In the genomic region with DNA sequence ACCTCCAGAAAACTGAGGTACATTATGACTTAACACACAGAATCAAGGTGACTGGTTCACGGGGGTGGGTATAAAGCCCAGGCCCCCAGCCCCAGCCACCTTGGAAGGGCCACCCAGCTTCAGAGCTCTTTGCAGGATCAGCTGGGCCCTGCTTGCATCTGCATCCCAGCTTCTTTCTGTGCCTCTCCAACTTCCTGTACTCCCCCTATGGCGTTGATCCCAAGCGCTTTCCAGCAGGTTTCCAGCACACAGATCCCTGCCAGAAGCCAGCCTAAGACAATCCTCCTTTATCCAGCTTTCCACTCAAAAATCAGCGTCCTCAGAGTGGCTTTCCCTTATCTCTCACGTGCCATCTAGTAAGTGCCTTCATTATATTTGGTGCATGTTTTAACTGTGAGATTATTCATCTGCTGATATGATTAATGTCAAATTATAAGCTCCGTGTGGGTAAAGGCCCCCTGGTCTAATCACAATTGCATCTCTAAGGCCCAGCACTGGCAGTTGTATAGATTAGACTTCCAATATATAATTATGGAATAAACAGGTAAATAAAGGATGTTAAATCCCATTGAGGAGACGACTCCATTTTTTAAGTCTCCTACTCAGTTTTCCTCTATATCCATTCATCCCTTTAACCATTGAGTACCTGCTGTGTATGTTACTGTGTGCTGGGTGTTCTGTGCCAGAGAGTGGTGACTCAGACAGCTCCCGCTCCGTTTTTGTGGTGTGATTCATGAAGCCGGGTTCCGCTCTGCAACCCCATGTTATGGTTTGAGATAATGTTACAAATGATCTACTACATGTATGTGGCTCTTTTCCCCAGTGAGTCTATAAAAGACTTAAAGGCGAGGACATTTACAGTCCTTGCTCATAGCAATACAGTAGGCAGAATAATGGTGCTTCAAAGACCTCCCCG, we compare ENCODE assay signal across 15 cellular contexts.
DNase-seq lines count a peak whose midpoint lies in the region; ATAC-seq, FAIRE-seq and TF ChIP-seq lines count a peak whose summit lies in the region.
"Had no signal": no experiment of that assay in that cellular context is flagged by ENCODE, and none has a peak within 500 bp of the region (broad histone marks: within the 10 kb centered on the region; RNA-seq: fewer than 3 reads in every experiment).

No MANE protein-coding gene starts in this region.

- H3K4me1 ChIP-seq in breast epithelium (no peaks in the 10 kb centered on the region), keratinocyte (ENCODE audit: control insufficient read depth, extremely low read depth, insufficient read depth, low read length) (peaks cover 27% of the 10 kb centered on the region)
- H3K4me1 ChIP-seq: parathyroid adenoma had no signal

- no peak overlapping the region for H2AFZ ChIP-seq in keratinocyte (ENCODE audit: control insufficient read depth, low read length)
- H2AFZ ChIP-seq: parathyroid adenoma, PC-9 had no signal

- intact Hi-C loops in MCF 10A (cut with micrococcal nuclease) (no loop called here), breast epithelium (cut with DNase I; ENCODE audit: low total_unique reads) (no loop called here)

- H3K9me1 ChIP-seq in keratinocyte (ENCODE audit: control insufficient read depth, extremely low read depth, insufficient read depth, low read length) = no peaks in the 10 kb centered on the region

- H3K4me1 Mint-ChIP-seq in MCF 10A (ENCODE audit: insufficient read depth, unreplicated experiment) (peaks cover 23% of the 10 kb centered on the region), progenitor cell of endocrine pancreas (ENCODE audit: low read depth) (no peaks in the 10 kb centered on the region), glutamatergic neuron (ENCODE audit: low read depth, unreplicated experiment) (peaks cover 2% of the 10 kb centered on the region)

- H3K27ac ChIP-seq in breast epithelium (peak overlapping the region in 1 of 2 donors; percentile 42), keratinocyte (ENCODE audit: control insufficient read depth, insufficient read depth, low read length) (no peak overlapping the region)
- H3K27ac ChIP-seq: parathyroid adenoma, PC-9 had no signal

- H3K36me3 ChIP-seq in breast epithelium = no peaks in the 10 kb centered on the region
- no peaks in the 10 kb centered on the region for H3K36me3 ChIP-seq in keratinocyte (ENCODE audit: control insufficient read depth in 2 of 2, extremely low read depth in 1 of 2, insufficient read depth in 2 of 2, low read length in 2 of 2)

- H3K27me3 ChIP-seq in breast epithelium (no peaks in the 10 kb centered on the region), keratinocyte (ENCODE audit: control insufficient read depth, extremely low read depth, insufficient read depth, low read length) (no peaks in the 10 kb centered on the region)

- H3K79me2 ChIP-seq in keratinocyte (ENCODE audit: control insufficient read depth, insufficient read depth, low read length) = no peaks in the 10 kb centered on the region
- H3K79me2 ChIP-seq: parathyroid adenoma had no signal

- TF ChIP-seq POLR2A in breast epithelium (IDR thresholded peaks at IDR 0.05) = no peak

- no peaks in the 10 kb centered on the region for H4K20me1 ChIP-seq in keratinocyte (ENCODE audit: control insufficient read depth, extremely low read depth, insufficient read depth, low read length)

- ATAC-seq in GM19397 (IDR thresholded peaks at IDR 0.05; ENCODE audit: unreplicated experiment) = no peak
- ATAC-seq: K562 had no signal

- CTCF ChIA-PET in MCF 10A (lab: Yijun Ruan, JAX) = interaction anchor here (0.5 to 0.9 kb wide), 4 partner anchors 10 to 161 kb away, joined by 3 to 4 read pairs (median 3); no protein-coding TSS in a partner anchor

- H3K27ac Mint-ChIP-seq in MCF 10A (ENCODE audit: low read depth, unreplicated experiment) (no peak overlapping the region), progenitor cell of endocrine pancreas (no peak overlapping the region), glutamatergic neuron (ENCODE audit: unreplicated experiment) (no peak overlapping the region)

- no peak overlapping the region for H3K4me3 Mint-ChIP-seq in MCF 10A (ENCODE audit: unreplicated experiment)
- H3K4me3 Mint-ChIP-seq in progenitor cell of endocrine pancreas (ENCODE audit: low read depth) = no peak overlapping the region
- H3K4me3 Mint-ChIP-seq in glutamatergic neuron (ENCODE audit: unreplicated experiment) = no peak overlapping the region

- H3K27me3 Mint-ChIP-seq in MCF 10A (ENCODE audit: insufficient read depth, unreplicated experiment) (no peaks in the 10 kb centered on the region), progenitor cell of endocrine pancreas (no peaks in the 10 kb centered on the region), glutamatergic neuron (ENCODE audit: unreplicated experiment) (no peaks in the 10 kb centered on the region)

- no TSS peak for BruUV-seq in MCF 10A (replicated peaks; lab: Mats Ljungman, UMichigan)

- H3K9me3 Mint-ChIP-seq in MCF 10A (ENCODE audit: unreplicated experiment) (peaks cover under 1% of the 10 kb centered on the region), progenitor cell of endocrine pancreas (ENCODE audit: low read depth) (peaks cover 3% of the 10 kb centered on the region), glutamatergic neuron (ENCODE audit: unreplicated experiment) (no peaks in the 10 kb centered on the region)

- H3K9me3 ChIP-seq in breast epithelium (peaks cover 0 to 11% of the 10 kb centered on the region in 2 donors), keratinocyte (ENCODE audit: control insufficient read depth, low read depth, low read length) (peaks cover 1% of the 10 kb centered on the region)

- POLR2A ChIA-PET in MCF 10A (lab: Yijun Ruan, JAX) = no interaction called here

- H3K36me3 Mint-ChIP-seq in MCF 10A (ENCODE audit: insufficient read depth, unreplicated experiment) (peaks cover 7% of the 10 kb centered on the region), progenitor cell of endocrine pancreas (ENCODE audit: insufficient read depth) (no peaks in the 10 kb centered on the region), glutamatergic neuron (ENCODE audit: unreplicated experiment) (no peaks in the 10 kb centered on the region)

- H3K4me3 ChIP-seq in breast epithelium = no peak overlapping the region
- no peak overlapping the region for H3K4me3 ChIP-seq in keratinocyte (ENCODE audit: control insufficient read depth in 2 of 3, extremely low read depth in 1 of 3, insufficient read depth in 2 of 3, low read depth in 1 of 3, low read length in 3 of 3)
- H3K4me3 ChIP-seq: K562, PC-9 had no signal

- dilution Hi-C loops in keratinocyte (cut with MboI; ENCODE audit: extremely low pct_ligation_motif_present, low sequenced_read_pairs) = no loop called here

- DNase-seq in MCF 10A (ENCODE audit: unreplicated experiment) (peak; percentile 49), breast epithelium (ENCODE audit: low spot score in 2 of 2) (no peak), astrocyte of the hippocampus (ENCODE audit: low read depth, low spot score) (peak; percentile 77), keratinocyte (ENCODE audit: low read depth, low spot score) (peak; percentile 11), progenitor cell of endocrine pancreas (ENCODE audit: low spot score, unreplicated experiment) (no peak), glutamatergic neuron (no peak)
- DNase-seq in activated CD4-positive, CD25-positive, alpha-beta regulatory T cell (lab: John Stamatoyannopoulos, UW) = no peak
- DNase-seq: activated gamma-delta T cell, NCI-H1105, NCI-H446 treated with DMSO at 0.1 percent for 48 hours, PC-9 had no signal

- TF ChIP-seq CTCF in MCF 10A (IDR thresholded peaks at IDR 0.05; ENCODE audit: unreplicated experiment) = no peak
- TF ChIP-seq CTCF in breast epithelium (IDR thresholded peaks at IDR 0.05) = no peak
- TF ChIP-seq CTCF in keratinocyte (optimal IDR thresholded peaks at IDR 0.05 in 1 of 3, IDR thresholded peaks at IDR 0.05 in 1 of 3, conservative IDR thresholded peaks at IDR 0.05 in 1 of 3; ENCODE audit: extremely low read depth in 1 of 3, insufficient read depth in 2 of 3, low read length in 3 of 3) = no peak
- no peak for TF ChIP-seq CTCF in progenitor cell of endocrine pancreas (IDR thresholded peaks at IDR 0.05; ENCODE audit: unreplicated experiment)
- TF ChIP-seq CTCF in glutamatergic neuron (IDR thresholded peaks at IDR 0.05; ENCODE audit: partially characterized antibody, unreplicated experiment) = no peak

- no peak overlapping the region for H3K4me2 ChIP-seq in keratinocyte (ENCODE audit: control insufficient read depth, extremely low read depth, insufficient read depth, low read depth, low read length)
- H3K4me2 ChIP-seq: PC-9 had no signal

- no peak overlapping the region for H3K9ac ChIP-seq in keratinocyte (ENCODE audit: control insufficient read depth, extremely low read depth, insufficient read depth, low read length)
- H3K9ac ChIP-seq: parathyroid adenoma had no signal

- peak; percentile 69 for FAIRE-seq in keratinocyte (lab: Jason Lieb, UNC)
- FAIRE-seq: A204.1, K562 had no signal

Comparison
In these comparisons a context has a peak if more than half of its experiments do, and no peak if none do; other contexts are left out.
1. DNase-seq: peak in MCF 10A (single experiment), astrocyte of the hippocampus (single experiment) and keratinocyte (single experiment); none in breast epithelium (0 of 2), progenitor cell of endocrine pancreas (single experiment), activated CD4-positive, CD25-positive, alpha-beta regulatory T cell (0 of 4) and glutamatergic neuron (single experiment).